Comparison of ENCODE assay signal across 2 cellular contexts in genomic region chr5:708848-709517, GRCh38. TPM values are rescaled to one million over a fixed set of nuclear protein-coding genes. Genes with fewer than 3 reads are reported as not detected.
"Had no signal": no experiment of that assay in that cellular context is flagged by ENCODE, and none has a peak within 500 bp of the region (broad histone marks: within the 10 kb centered on the region; RNA-seq: fewer than 3 reads in every experiment).

No MANE protein-coding gene starts in this region.

RNA-seq across cellular contexts. Expression of gene TPPP, which starts 15.8 kb away (rescaled TPM):
- total RNA-seq: activated CD4-positive, alpha-beta T cell treated with anti-CD3 and anti-CD28 coated beads, Interleukin-2, amount 10 ng/mL, durations not matched to agents 24 days and 14 days; activated T-helper 1 cell treated with anti-CD3 and anti-CD28 coated beads, Interleukin-12 subunit alpha, Interleukin-12 subunit beta, Interleukin-2, Interleukin-4 antibody, amounts not matched to agents 30 ng/mL and 10 ng/mL and 1 ng/mL, durations not matched to agents 14 hours and 24 hours and 36 hours had no signal
